In genomic region chrX:65997978-65998717, GRCh38 we compare ENCODE assay signal across 1 cellular context.
TF ChIP-seq lines count a peak whose summit lies in the region.

No MANE protein-coding gene starts in this region.

TF ChIP-seq in K562, 482 proteins besides CTCF, POLR2A, EP300 and RAD21 (continued from another document and continues in another):
- TF ChIP-seq CTCFL (IDR thresholded peaks at IDR 0.05; ENCODE audit: borderline replicate concordance, insufficient read depth, low read depth, low read length, poor library complexity, severe bottlenecking) (no peak), ARID3A (IDR thresholded peaks at IDR 0.05; ENCODE audit: borderline replicate concordance, low read depth, low read length) (peak; percentile 93), SP1 (CRISPR knock-in tag; IDR thresholded peaks at IDR 0.05) (peak; percentile 63), NR2F6 (CRISPR knock-in tag; IDR thresholded peaks at IDR 0.05) (0 out of 2 replicates have a peak, but pooled peaks have one; percentile 4), CTBP1 (IDR thresholded peaks at IDR 0.05; ENCODE audit: borderline replicate concordance) (peak; percentile 89), BCLAF1 (IDR thresholded peaks at IDR 0.05; ENCODE audit: borderline replicate concordance in 1 of 2, control insufficient read depth in 1 of 2, low read depth in 2 of 2, low read length in 1 of 2) (0 out of 4 replicates have a peak, but pooled peaks of 1 of the 2 experiments have one; percentile 13), FOXA3 (CRISPR knock-in tag; conservative IDR thresholded peaks at IDR 0.05 in 1 of 2, IDR thresholded peaks at IDR 0.05 in 1 of 2) (no peak), CXXC5 (CRISPR knock-in tag; IDR thresholded peaks at IDR 0.05) (peak; percentile 63), MTA1 (IDR thresholded peaks at IDR 0.05; ENCODE audit: borderline replicate concordance) (peak; percentile 75), ZNF609 (CRISPR knock-in tag; IDR thresholded peaks at IDR 0.05; ENCODE audit: borderline replicate concordance) (0 out of 2 replicates have a peak, but pooled peaks have one; percentile 51), NFE2 (IDR thresholded peaks at IDR 0.05; ENCODE audit: low read depth) (peak; percentile 99), CBX2 (IDR thresholded peaks at IDR 0.05; ENCODE audit: insufficient read depth, low read length, poor library complexity, severe bottlenecking) (no peak), ZNF282 (CRISPR knock-in tag; IDR thresholded peaks at IDR 0.05) (no peak), CREB3L1 (IDR thresholded peaks at IDR 0.05; ENCODE audit: borderline replicate concordance, low read depth) (peak; percentile 59; the same call in 1 of the 2 replicates), JUN (IDR thresholded peaks at IDR 0.05; ENCODE audit: borderline replicate concordance, low read depth, low read length) (peak; percentile 47; the same call in 1 of the 2 replicates), JUN (CRISPR knock-in tag; IDR thresholded peaks at IDR 0.05; ENCODE audit: borderline replicate concordance) (no peak), ETS1 (conservative IDR thresholded peaks at IDR 0.05; ENCODE audit: control insufficient read depth, low read depth, low read length) (0 out of 2 replicates have a peak, but pooled peaks have one; percentile 65), LARP7 (IDR thresholded peaks at IDR 0.05) (no peak), CREM (IDR thresholded peaks at IDR 0.05; ENCODE audit: low read depth) (peak; percentile 71), ZNF512 (tag; IDR thresholded peaks at IDR 0.05) (no peak), U2AF2 (optimal IDR thresholded peaks at IDR 0.05; ENCODE audit: low read depth, low read length) (no peak), ZNF232 (CRISPR knock-in tag; IDR thresholded peaks at IDR 0.05) (no peak), RCOR1 (IDR thresholded peaks at IDR 0.05; ENCODE audit: borderline replicate concordance in 1 of 2, low read depth in 2 of 2, low read length in 2 of 2) (peak in 1 of 2 experiments; percentile 76; a peak in 2 of 4 replicates), POLR2AphosphoS2 (IDR thresholded peaks at IDR 0.05; ENCODE audit: low read length) (0 out of 2 replicates have a peak, but pooled peaks have one; percentile 47), SP2 (IDR thresholded peaks at IDR 0.05; ENCODE audit: extremely low read depth, low read depth, low read length, poor library complexity, severe bottlenecking) (no peak), POLR2G (IDR thresholded peaks at IDR 0.05; ENCODE audit: low read depth, low read length) (peak; percentile 60; the same call in 1 of the 2 replicates), SNIP1 (IDR thresholded peaks at IDR 0.05; ENCODE audit: low read depth) (no peak), LEF1 (IDR thresholded peaks at IDR 0.05) (peak; percentile 81), ZNF224 (CRISPR knock-in tag; IDR thresholded peaks at IDR 0.05) (no peak), BRD4 (IDR thresholded peaks at IDR 0.05) (0 out of 2 replicates have a peak, but pooled peaks have one; percentile 34), ZNF184 (CRISPR knock-in tag; IDR thresholded peaks at IDR 0.05) (no peak), BACH1 (tag; IDR thresholded peaks at IDR 0.05) (peak; percentile 90), ELF1 (tag; IDR thresholded peaks at IDR 0.05) (peak; percentile 72), ATF4 (CRISPR knock-in tag; IDR thresholded peaks at IDR 0.05) (peak; percentile 88), HMBOX1 (IDR thresholded peaks at IDR 0.05) (peak; percentile 97), GTF2E2 (tag; IDR thresholded peaks at IDR 0.05) (no peak), ATF7 (IDR thresholded peaks at IDR 0.05) (peak; percentile 92), KDM1A (IDR thresholded peaks at IDR 0.05) (peak; percentile 73; a peak in 3 of 4 replicates), USF2 (CRISPR knock-in tag; IDR thresholded peaks at IDR 0.05) (no peak), STAG1 (CRISPR knock-in tag; IDR thresholded peaks at IDR 0.05; ENCODE audit: borderline replicate concordance) (no peak), MYNN (IDR thresholded peaks at IDR 0.05) (peak; percentile 82), MYNN (CRISPR knock-in tag; IDR thresholded peaks at IDR 0.05) (no peak), HDAC6 (IDR thresholded peaks at IDR 0.05; ENCODE audit: low read depth, low read length) (no peak), ZNF445 (CRISPR knock-in tag; IDR thresholded peaks at IDR 0.05; ENCODE audit: low read depth) (no peak), RBFOX2 (IDR thresholded peaks at IDR 0.05; ENCODE audit: low read depth, low read length) (peak; percentile 81), MBD2 (IDR thresholded peaks at IDR 0.05; ENCODE audit: borderline replicate concordance, low read depth) (peak; percentile 81)
